24 cellular contexts compared by ENCODE assay signal in the genomic region with DNA sequence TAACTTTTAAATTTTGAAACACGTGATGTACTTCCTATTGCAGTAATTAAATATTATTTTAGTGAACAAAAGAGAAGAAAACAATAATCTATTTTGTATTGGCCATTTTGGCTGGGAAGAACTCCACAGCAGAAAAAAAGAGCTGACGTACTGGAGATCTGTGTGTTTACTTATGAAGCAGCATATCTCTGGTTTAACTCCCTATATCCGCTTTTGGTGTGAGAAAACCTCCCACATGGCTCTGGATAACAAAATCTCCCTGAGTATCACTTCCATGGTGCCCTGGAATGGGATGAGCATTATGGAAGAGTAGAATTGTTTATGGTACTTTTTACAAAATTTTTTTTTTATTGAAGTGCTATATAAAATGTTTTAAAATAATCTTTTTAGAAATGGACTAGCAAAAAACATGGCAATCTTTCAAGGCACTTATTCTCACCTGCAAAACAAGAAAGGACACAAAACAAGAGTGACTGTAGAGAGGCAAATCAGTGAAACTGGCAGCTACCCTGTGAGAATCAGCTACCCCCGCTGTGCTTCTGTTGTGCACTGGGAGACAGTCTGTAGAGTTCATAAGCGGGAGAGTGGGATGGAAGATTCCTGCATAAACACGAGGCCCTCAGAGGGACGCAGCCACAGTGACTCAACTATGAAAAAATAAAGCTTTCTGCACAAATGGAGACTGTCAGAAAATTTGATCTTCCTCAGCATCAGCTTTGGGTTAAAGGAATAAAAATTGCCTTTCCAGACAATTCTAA.
"Had no signal": no experiment of that assay in that cellular context is flagged by ENCODE, and none has a peak within 500 bp of the region (broad histone marks: within the 10 kb centered on the region; RNA-seq: fewer than 3 reads in every experiment).

No MANE protein-coding gene starts in this region.

- H3K4me3 Mint-ChIP-seq: activated CD8-positive, alpha-beta T cell treated with anti-CD3 and anti-CD28 coated beads, Interleukin-2, amount 10 ng/mL, durations not matched to agents 7 days and 5 days; activated naive CD8-positive, alpha-beta T cell treated with anti-CD3 and anti-CD28 coated beads, Interleukin-2, amount 50 U/mL, for 24 hours; activated T-helper 1 cell treated with anti-CD3 and anti-CD28 coated beads, Interleukin-12 subunit alpha, Interleukin-12 subunit beta, Interleukin-2, Interleukin-4 antibody, amounts not matched to agents 30 ng/mL and 10 ng/mL and 1 ng/mL, durations not matched to agents 14 hours and 24 hours and 36 hours; T-helper 17 cell; WTC11 had no signal

- H3K27me3 Mint-ChIP-seq: T-helper 17 cell had no signal

- H3K27ac Mint-ChIP-seq: activated CD8-positive, alpha-beta T cell treated with anti-CD3 and anti-CD28 coated beads, Interleukin-2, amount 10 ng/mL, durations not matched to agents 7 days and 5 days; activated naive CD4-positive, alpha-beta T cell treated with anti-CD3 and anti-CD28 coated beads, Interleukin-2, amount 50 U/mL, for 72 hours; activated naive CD8-positive, alpha-beta T cell treated with anti-CD3 and anti-CD28 coated beads, Interleukin-2, amount 50 U/mL, for 24 hours; activated T-helper 1 cell treated with anti-CD3 and anti-CD28 coated beads, Interleukin-12 subunit alpha, Interleukin-12 subunit beta, Interleukin-2, Interleukin-4 antibody, amounts not matched to agents 30 ng/mL and 10 ng/mL and 1 ng/mL, durations not matched to agents 14 hours and 24 hours and 36 hours; T-helper 17 cell; WTC11 had no signal

- H3K9me3 Mint-ChIP-seq: activated naive CD4-positive, alpha-beta T cell treated with anti-CD3 and anti-CD28 coated beads, Interleukin-2, amount 50 U/mL, for 72 hours; activated naive CD8-positive, alpha-beta T cell treated with anti-CD3 and anti-CD28 coated beads, Interleukin-2, amount 50 U/mL, for 24 hours; activated T-helper 1 cell treated with anti-CD3 and anti-CD28 coated beads, Interleukin-12 subunit alpha, Interleukin-12 subunit beta, Interleukin-2, Interleukin-4 antibody, amounts not matched to agents 30 ng/mL and 10 ng/mL and 1 ng/mL, durations not matched to agents 14 hours and 24 hours and 36 hours; WTC11 had no signal

- ATAC-seq: activated CD8-positive, alpha-beta T cell treated with anti-CD3 and anti-CD28 coated beads, Interleukin-2, amount 10 ng/mL, durations not matched to agents 7 days and 5 days; activated naive CD4-positive, alpha-beta T cell treated with anti-CD3 and anti-CD28 coated beads, Interleukin-2, amount 50 U/mL, for 72 hours; activated naive CD8-positive, alpha-beta T cell treated with anti-CD3 and anti-CD28 coated beads, Interleukin-2, amount 50 U/mL, for 24 hours; T-helper 17 cell; WTC11 had no signal

- DNase-seq: activated CD4-positive, alpha-beta T cell treated with anti-CD3 and anti-CD28 coated beads for 48 hours; activated CD4-positive, alpha-beta T cell treated with anti-CD3 and anti-CD28 coated beads, Interleukin-2, amount 50 U/mL, for 4 hours; activated CD4-positive, CD25-positive, alpha-beta regulatory T cell treated with anti-CD3 and anti-CD28 coated beads, Interleukin-2, amount 50 U/mL, for 72 hours; activated CD8-positive, alpha-beta memory T cell treated with anti-CD3 and anti-CD28 coated beads, Interleukin-2, amount 50 U/mL, for 48 hours; activated CD8-positive, alpha-beta T cell treated with anti-CD3 and anti-CD28 coated beads, Interleukin-2, amount 10 ng/mL, durations not matched to agents 7 days and 5 days; activated effector memory CD4-positive, alpha-beta T cell treated with Interleukin-2 at 50 U/mL for 16 hours; activated naive CD4-positive, alpha-beta T cell; activated naive CD8-positive, alpha-beta T cell treated with anti-CD3 and anti-CD28 coated beads, Interleukin-2, amount 50 U/mL, for 24 hours; activated T-cell treated with anti-CD3 and anti-CD28 coated beads, Interleukin-2, amount 50 U/mL, for 1 hour; amniotic stem cell; brain microvascular endothelial cell; MG63; MV-4-11; NCI-H1092 treated with DMSO at 0.1 percent for 48 hours; NCI-H1417 treated with DMSO at 0.1 percent for 48 hours; NCI-H1694 treated with DMSO at 0.1 percent for 48 hours; NCI-H2029 treated with DMSO at 0.1 percent for 48 hours; NCI-H510A treated with DMSO at 0.1 percent for 48 hours; SHP77 treated with DMSO at 0.1 percent for 48 hours; T-helper 17 cell; T-helper 9 cell had no signal

- H3K36me3 Mint-ChIP-seq: activated naive CD4-positive, alpha-beta T cell treated with anti-CD3 and anti-CD28 coated beads, Interleukin-2, amount 50 U/mL, for 72 hours; WTC11 had no signal

- H3K4me1 Mint-ChIP-seq: activated naive CD8-positive, alpha-beta T cell treated with anti-CD3 and anti-CD28 coated beads, Interleukin-2, amount 50 U/mL, for 24 hours; T-helper 17 cell had no signal
